In genomic region chr1:36765785-36766300, GRCh38 we compare ENCODE assay signal across 1 cellular context.
TF ChIP-seq lines count a peak whose summit lies in the region.

No MANE protein-coding gene starts in this region.

TF ChIP-seq in GM23338, 12 proteins besides CTCF, POLR2A, EP300 and RAD21 (continued from another document):
- no peak for TF ChIP-seq ZNF462 (CRISPR knock-in tag; IDR thresholded peaks at IDR 0.05)
- no peak for TF ChIP-seq NANOG (IDR thresholded peaks at IDR 0.05; ENCODE audit: borderline replicate concordance)
- TF ChIP-seq POLR2AphosphoS5 (IDR thresholded peaks at IDR 0.05; ENCODE audit: low read depth): no peak
- no peak for TF ChIP-seq JUNB (IDR thresholded peaks at IDR 0.05; ENCODE audit: unreplicated experiment)
